Comparison of ENCODE assay signal across 23 cellular contexts in genomic region chr4:105625214-105625613, GRCh38.
"Had no signal": no experiment of that assay in that cellular context is flagged by ENCODE, and none has a peak within 500 bp of the region (broad histone marks: within the 10 kb centered on the region; RNA-seq: fewer than 3 reads in every experiment).

No MANE protein-coding gene starts in this region.

- H3K36me3 ChIP-seq: cardiac muscle cell had no signal

- H3K27me3 ChIP-seq: cardiac muscle cell had no signal

- ATAC-seq: activated CD4-positive, alpha-beta T cell treated with anti-CD3 and anti-CD28 coated beads for 36 hours; activated T-helper 17 cell treated with anti-CD3 and anti-CD28 coated beads, Interleukin-2, amount 50 U/mL, for 72 hours; T-cell had no signal

- DNase-seq: activated B cell treated with CpG ODN at 0.5 μM for 24 hours; activated CD4-positive, alpha-beta memory T cell treated with anti-CD3 and anti-CD28 coated beads, Interleukin-2, amount 10 ng/mL, durations not matched to agents 7 days and 5 days; activated CD4-positive, alpha-beta T cell treated with anti-CD3 and anti-CD28 coated beads for 36 hours; activated CD4-positive, alpha-beta T cell treated with anti-CD3 and anti-CD28 coated beads, Interleukin-2, amount 50 U/mL, for 1 hour; activated gamma-delta T cell; activated naive CD4-positive, alpha-beta T cell treated with anti-CD3 and anti-CD28 coated beads for 36 hours; activated T-cell treated with anti-CD3 and anti-CD28 coated beads for 4 hours; activated T-cell treated with anti-CD3 and anti-CD28 coated beads, Interleukin-2, amount 50 U/mL, for 48 hours; KG1; NCI-H1092 treated with DMSO at 0.1 percent for 48 hours; NCI-H1417 treated with DMSO at 0.1 percent for 48 hours; NCI-H1694; NCI-H2029; NCI-H2107; NCI-H2171 treated with DMSO at 0.1 percent for 48 hours; NCI-H69; SIG-M5; T-cell; T-helper 2 cell had no signal

- H3K27ac ChIP-seq: cardiac muscle cell, PC-9 had no signal

- H3K4me3 ChIP-seq: cardiac muscle cell, PC-9, SK-N-MC had no signal

- H3K4me2 ChIP-seq: PC-9 had no signal
